In the genomic region with DNA sequence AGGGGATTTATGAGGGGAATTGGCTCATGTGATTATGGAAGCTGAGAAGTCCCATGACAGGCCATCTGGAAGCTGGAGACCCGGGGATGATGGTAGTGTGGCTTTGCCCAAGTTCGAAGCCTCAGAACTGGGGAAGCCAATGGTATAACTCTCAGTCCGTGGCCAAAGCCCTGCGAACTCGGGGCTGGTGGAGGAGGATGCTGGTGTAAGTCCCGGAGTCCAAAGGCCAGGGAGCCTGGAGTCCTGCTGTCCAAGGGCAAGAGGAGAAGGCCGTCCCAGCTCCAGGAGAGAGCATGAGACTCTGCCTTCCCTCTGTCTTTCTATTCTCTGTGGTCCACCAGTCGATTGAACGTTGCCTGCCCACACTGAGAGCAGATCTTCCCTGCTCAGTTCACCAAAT, we compare ENCODE assay signal across 14 cellular contexts. TPM values are rescaled to one million over a fixed set of nuclear protein-coding genes. Genes with fewer than 3 reads are reported as not detected.
A peak's percentile ranks its signal among the peaks of the same experiment; 100 is the strongest.
DNase-seq lines count a peak whose midpoint lies in the region; ATAC-seq and TF ChIP-seq lines count a peak whose summit lies in the region.
"Had no signal": no experiment of that assay in that cellular context is flagged by ENCODE, and none has a peak within 500 bp of the region (broad histone marks: within the 10 kb centered on the region; RNA-seq: fewer than 3 reads in every experiment).

No MANE protein-coding gene starts in this region.

- no peak overlapping the region; the same call in 1 of the 2 replicates for H3K9ac ChIP-seq in OCI-LY3 (ENCODE audit: low read length)
- H3K9ac ChIP-seq in neural progenitor cell, result no peak overlapping the region

- peaks cover 16% of the 10 kb centered on the region for H3F3A ChIP-seq in neural progenitor cell (ENCODE audit: low read depth)

- H3K4me3 ChIP-seq in OCI-LY3 (ENCODE audit: low read length), result no peak overlapping the region
- H3K4me3 ChIP-seq in neural progenitor cell, result no peak overlapping the region
- H3K4me3 ChIP-seq: GM23338 had no signal

- peaks cover 40% of the 10 kb centered on the region for H3K27me3 Mint-ChIP-seq in neural progenitor cell (ENCODE audit: insufficient read depth, low read depth)
- H3K27me3 Mint-ChIP-seq in activated T-helper 1 cell treated with anti-CD3 and anti-CD28 coated beads, Interleukin-12 subunit alpha, Interleukin-12 subunit beta, Interleukin-2, Interleukin-4 antibody, amounts not matched to agents 30 ng/mL and 10 ng/mL and 1 ng/mL, durations not matched to agents 14 hours and 24 hours and 36 hours (ENCODE audit: insufficient read depth), result peaks cover 14% of the 10 kb centered on the region

- H3K27me3 ChIP-seq in OCI-LY3 (ENCODE audit: low read depth, low read length) (no peaks in the 10 kb centered on the region), neural progenitor cell (peaks cover 48% of the 10 kb centered on the region)
- H3K27me3 ChIP-seq: BE2C had no signal

- intact Hi-C loops in Right ventricle myocardium inferior (cut with DNase I), result no loop called here
- intact Hi-C loops in left ventricle myocardium superior (cut with micrococcal nuclease), result no loop called here
- intact Hi-C loops in activated T-helper 1 cell treated with anti-CD3 and anti-CD28 coated beads, Interleukin-12 subunit alpha, Interleukin-12 subunit beta, Interleukin-2, Interleukin-4 antibody, amounts not matched to agents 30 ng/mL and 10 ng/mL and 1 ng/mL, durations not matched to agents 14 hours and 24 hours and 36 hours (cut with micrococcal nuclease), result no loop called here

- H2AFZ ChIP-seq in OCI-LY3 (ENCODE audit: low read depth, low read length), result no peak overlapping the region
- no peak overlapping the region for H2AFZ ChIP-seq in neural progenitor cell (replicated peaks)
- H2AFZ ChIP-seq: GM23338 had no signal

- H3K27ac ChIP-seq in OCI-LY3 (ENCODE audit: low read length) (peak overlapping the region; percentile 55; the same call in 1 of the 2 replicates), neural progenitor cell (no peak overlapping the region)

- no peaks in the 10 kb centered on the region for H3K79me2 ChIP-seq in OCI-LY3 (ENCODE audit: low read length)
- H3K79me2 ChIP-seq in neural progenitor cell (ENCODE audit: low read depth), result no peaks in the 10 kb centered on the region

- H3K4me3 Mint-ChIP-seq in neural progenitor cell, result peak overlapping the region; percentile 5
- no peak overlapping the region for H3K4me3 Mint-ChIP-seq in activated T-helper 1 cell treated with anti-CD3 and anti-CD28 coated beads, Interleukin-12 subunit alpha, Interleukin-12 subunit beta, Interleukin-2, Interleukin-4 antibody, amounts not matched to agents 30 ng/mL and 10 ng/mL and 1 ng/mL, durations not matched to agents 14 hours and 24 hours and 36 hours
- H3K4me3 Mint-ChIP-seq: GM23338, H9 had no signal

- peak; percentile 62 for DNase-seq in Right ventricle myocardium inferior (ENCODE audit: missing footprints)
- DNase-seq in left ventricle myocardium superior, result no peak
- DNase-seq in neural progenitor cell (ENCODE audit: low spot score), result no peak
- DNase-seq in activated T-helper 1 cell treated with anti-CD3 and anti-CD28 coated beads, Interleukin-12 subunit alpha, Interleukin-12 subunit beta, Interleukin-2, Interleukin-4 antibody, amounts not matched to agents 30 ng/mL and 10 ng/mL and 1 ng/mL, durations not matched to agents 14 hours and 24 hours and 36 hours (ENCODE audit: low spot score), result no peak
- DNase-seq in Ammon's horn (ENCODE audit: low spot score), result no peak
- DNase-seq: 8988T, BE2C, DMS53, H9 had no signal

- H3K9me3 ChIP-seq in OCI-LY3 (ENCODE audit: insufficient read depth, low read length) (no peaks in the 10 kb centered on the region), neural progenitor cell (ENCODE audit: low read depth) (no peaks in the 10 kb centered on the region)
- H3K9me3 ChIP-seq: BE2C had no signal

- ATAC-seq in Right ventricle myocardium inferior (no peak), left ventricle myocardium superior (no peak), GM21423 (IDR thresholded peaks at IDR 0.05; ENCODE audit: unreplicated experiment) (no peak), GM19328 (IDR thresholded peaks at IDR 0.05; ENCODE audit: unreplicated experiment) (no peak)
- ATAC-seq: GM23338 had no signal

- 0 out of 2 replicates have a peak overlapping the region, but pooled peaks have one; percentile 19 for H3K4me2 ChIP-seq in OCI-LY3 (ENCODE audit: low read length)
- H3K4me2 ChIP-seq in neural progenitor cell, result no peak overlapping the region
- H3K4me2 ChIP-seq: GM23338 had no signal

- peaks cover 21% of the 10 kb centered on the region for H3K4me1 ChIP-seq in OCI-LY3 (ENCODE audit: low read length)
- H3K4me1 ChIP-seq in neural progenitor cell, result peaks cover 11% of the 10 kb centered on the region
- H3K4me1 ChIP-seq: BE2C had no signal

- no peaks in the 10 kb centered on the region for H4K20me1 ChIP-seq in OCI-LY3 (ENCODE audit: insufficient read depth, low read length)
- H4K20me1 ChIP-seq in neural progenitor cell (ENCODE audit: low read depth), result peaks cover 10% of the 10 kb centered on the region

- peaks cover 28% of the 10 kb centered on the region for H3K4me1 Mint-ChIP-seq in neural progenitor cell
- peaks cover 6% of the 10 kb centered on the region for H3K4me1 Mint-ChIP-seq in activated T-helper 1 cell treated with anti-CD3 and anti-CD28 coated beads, Interleukin-12 subunit alpha, Interleukin-12 subunit beta, Interleukin-2, Interleukin-4 antibody, amounts not matched to agents 30 ng/mL and 10 ng/mL and 1 ng/mL, durations not matched to agents 14 hours and 24 hours and 36 hours (ENCODE audit: low read depth)

- peaks cover 11% of the 10 kb centered on the region for H3K9me3 Mint-ChIP-seq in neural progenitor cell
- no peaks in the 10 kb centered on the region for H3K9me3 Mint-ChIP-seq in activated T-helper 1 cell treated with anti-CD3 and anti-CD28 coated beads, Interleukin-12 subunit alpha, Interleukin-12 subunit beta, Interleukin-2, Interleukin-4 antibody, amounts not matched to agents 30 ng/mL and 10 ng/mL and 1 ng/mL, durations not matched to agents 14 hours and 24 hours and 36 hours
- H3K9me3 Mint-ChIP-seq: GM23338 had no signal

- H3K36me3 ChIP-seq in OCI-LY3 (replicated peaks; ENCODE audit: low read depth, low read length), result no peaks in the 10 kb centered on the region
- H3K36me3 ChIP-seq in neural progenitor cell, result no peaks in the 10 kb centered on the region
- H3K36me3 ChIP-seq: BE2C had no signal

- no peak overlapping the region for H3K27ac Mint-ChIP-seq in neural progenitor cell
- no peak overlapping the region for H3K27ac Mint-ChIP-seq in activated T-helper 1 cell treated with anti-CD3 and anti-CD28 coated beads, Interleukin-12 subunit alpha, Interleukin-12 subunit beta, Interleukin-2, Interleukin-4 antibody, amounts not matched to agents 30 ng/mL and 10 ng/mL and 1 ng/mL, durations not matched to agents 14 hours and 24 hours and 36 hours
- H3K27ac Mint-ChIP-seq: GM23338, H9 had no signal

- TF ChIP-seq CTCF in OCI-LY3 (IDR thresholded peaks at IDR 0.05; ENCODE audit: low read depth, low read length) (no peak), neural progenitor cell (IDR thresholded peaks at IDR 0.05) (no peak)

- H3K36me3 Mint-ChIP-seq in neural progenitor cell, result no peaks in the 10 kb centered on the region
- H3K36me3 Mint-ChIP-seq in activated T-helper 1 cell treated with anti-CD3 and anti-CD28 coated beads, Interleukin-12 subunit alpha, Interleukin-12 subunit beta, Interleukin-2, Interleukin-4 antibody, amounts not matched to agents 30 ng/mL and 10 ng/mL and 1 ng/mL, durations not matched to agents 14 hours and 24 hours and 36 hours (ENCODE audit: low read depth), result no peaks in the 10 kb centered on the region
- H3K36me3 Mint-ChIP-seq: CD4-positive, CD25-positive, alpha-beta regulatory T cell had no signal

RNA-seq across cellular contexts. Expression of a gene that starts 43.2 kb away (rescaled TPM):
- total RNA-seq in Right ventricle myocardium inferior (3.1 TPM), left ventricle myocardium superior (3.2 TPM), neural progenitor cell (ENCODE audit: low replicate concordance) (2.8 and 3.7 TPM in 2 replicates)
- 3.1 and 3.2 TPM in 2 replicates for total RNA-seq in activated T-helper 1 cell treated with anti-CD3 and anti-CD28 coated beads, Interleukin-12 subunit alpha, Interleukin-12 subunit beta, Interleukin-2, Interleukin-4 antibody, amounts not matched to agents 30 ng/mL and 10 ng/mL and 1 ng/mL, durations not matched to agents 14 hours and 24 hours and 36 hours
